In genomic region chr4:56080384-56080783, GRCh38 we compare ENCODE assay signal across 24 cellular contexts.
"Had no signal": no experiment of that assay in that cellular context is flagged by ENCODE, and none has a peak within 500 bp of the region (broad histone marks: within the 10 kb centered on the region; RNA-seq: fewer than 3 reads in every experiment).

No MANE protein-coding gene starts in this region.

- H3K9me3 Mint-ChIP-seq: effector memory CD8-positive, alpha-beta T cell; stimulated activated naive CD8-positive, alpha-beta T cell treated with anti-CD3 and anti-CD28 coated beads, Interleukin-15, amount 100 ng/mL, for 72 hours had no signal

- H3K9me3 ChIP-seq: esophagus squamous epithelium, gastrocnemius medialis, lower lobe of right lung, ovary, right lobe of liver, suprapubic skin had no signal

- H3K4me3 ChIP-seq: esophagus squamous epithelium, gastrocnemius medialis, lower lobe of right lung, ovary, right lobe of liver, smooth muscle cell, suprapubic skin had no signal

- ATAC-seq: effector memory CD8-positive, alpha-beta T cell; gastrocnemius medialis; left cardiac atrium; left ventricle myocardium superior; lower lobe of right lung; naive thymus-derived CD4-positive, alpha-beta T cell; right lobe of liver; stimulated activated naive CD8-positive, alpha-beta T cell treated with anti-CD3 and anti-CD28 coated beads, Interleukin-15, amount 100 ng/mL, for 72 hours had no signal

- H3K4me1 ChIP-seq: esophagus squamous epithelium, gastrocnemius medialis, lower lobe of right lung, right lobe of liver, suprapubic skin had no signal

- H3K4me1 Mint-ChIP-seq: naive thymus-derived CD4-positive, alpha-beta T cell; stimulated activated naive CD8-positive, alpha-beta T cell treated with anti-CD3 and anti-CD28 coated beads, Interleukin-15, amount 100 ng/mL, for 72 hours had no signal

- H3K27me3 Mint-ChIP-seq: progenitor cell of endocrine pancreas had no signal

- H3K27me3 ChIP-seq: esophagus squamous epithelium, gastrocnemius medialis, ovary, right lobe of liver, suprapubic skin had no signal

- H3K4me3 Mint-ChIP-seq: effector memory CD8-positive, alpha-beta T cell; naive thymus-derived CD4-positive, alpha-beta T cell; stimulated activated naive CD8-positive, alpha-beta T cell treated with anti-CD3 and anti-CD28 coated beads, Interleukin-15, amount 100 ng/mL, for 72 hours had no signal

- H3K36me3 ChIP-seq: esophagus squamous epithelium, gastrocnemius medialis, lower lobe of right lung, ovary, right lobe of liver, suprapubic skin had no signal

- H3K27ac ChIP-seq: esophagus squamous epithelium, gastrocnemius medialis, lower lobe of right lung, ovary, right lobe of liver, suprapubic skin had no signal

- H3K27ac Mint-ChIP-seq: effector memory CD8-positive, alpha-beta T cell; naive thymus-derived CD4-positive, alpha-beta T cell; progenitor cell of endocrine pancreas; stimulated activated naive CD8-positive, alpha-beta T cell treated with anti-CD3 and anti-CD28 coated beads, Interleukin-15, amount 100 ng/mL, for 72 hours had no signal

- H3K36me3 Mint-ChIP-seq: naive thymus-derived CD4-positive, alpha-beta T cell had no signal

- DNase-seq: central memory CD4-positive, alpha-beta T cell; cortex of kidney; effector memory CD8-positive, alpha-beta T cell; erythroblast; esophagus squamous epithelium; gastrocnemius medialis; head of caudate nucleus; left cardiac atrium; left ventricle myocardium superior; lower lobe of right lung; naive thymus-derived CD4-positive, alpha-beta T cell; occipital lobe; ovary; right lobe of liver; stimulated activated CD4-positive, alpha-beta T cell treated with anti-CD3 and anti-CD28 coated beads, Interleukin-12 subunit alpha, Interleukin-12 subunit beta, amount 100 ng/mL, for 4 hours; stimulated activated CD4-positive, alpha-beta T cell treated with anti-CD3 and anti-CD28 coated beads, Interleukin-1b, Interleukin-23, amount 100 ng/mL, for 48 hours; stimulated activated CD4-positive, alpha-beta T cell treated with anti-CD3 and anti-CD28 coated beads, Interleukin-4, amount 100 ng/mL, for 1 hour; stimulated activated CD8-positive, alpha-beta memory T cell treated with anti-CD3 and anti-CD28 coated beads, Interleukin-4, amount 100 ng/mL, for 48 hours; stimulated activated naive CD4-positive, alpha-beta T cell; stimulated activated naive CD8-positive, alpha-beta T cell treated with anti-CD3 and anti-CD28 coated beads, Interleukin-15, amount 100 ng/mL, for 72 hours; trophoblast cell had no signal
